ENCODE assay signal across 26 cellular contexts in genomic region chr2:192604295-192604694, GRCh38.
DNase-seq lines count a peak whose midpoint lies in the region; ATAC-seq, FAIRE-seq and TF ChIP-seq lines count a peak whose summit lies in the region.
"Had no signal": no experiment of that assay in that cellular context is flagged by ENCODE, and none has a peak within 500 bp of the region (broad histone marks: within the 10 kb centered on the region; RNA-seq: fewer than 3 reads in every experiment).

No MANE protein-coding gene starts in this region.

- no peaks in the 10 kb centered on the region for H3K79me2 ChIP-seq in H9 (ENCODE audit: insufficient read depth, low read length)

- H3K27me3 ChIP-seq in BE2C (no peaks in the 10 kb centered on the region), H9 (ENCODE audit: insufficient read depth, low read length) (no peaks in the 10 kb centered on the region), small intestine (ENCODE audit: control insufficient read depth in 2 of 2, insufficient read depth in 2 of 2, low read length in 2 of 2) (no peaks in the 10 kb centered on the region)
- H3K27me3 ChIP-seq: BLaER1, left lung had no signal

- no peak for DNase-seq in BE2C
- DNase-seq in H9 = peak; percentile 52
- DNase-seq in WTC11 (ENCODE audit: low spot score) = peak; percentile 25
- no peak for DNase-seq in left colon
- no peak for DNase-seq in sciatic nerve (ENCODE audit: low spot score)
- DNase-seq in NCI-H2029 (lab: John Stamatoyannopoulos, UW) = no peak
- no peak for DNase-seq in small intestine
- DNase-seq: ACHN; anterior cingulate cortex; central memory CD4-positive, alpha-beta T cell; COR-L47; DMS79 treated with DMSO at 0.1 percent for 48 hours; left lung; naive B cell; NCI-H510A; occipital lobe had no signal

- H3K4me1 Mint-ChIP-seq in H9 (no peaks in the 10 kb centered on the region), WTC11 (no peaks in the 10 kb centered on the region)
- H3K4me1 Mint-ChIP-seq: activated naive CD4-positive, alpha-beta T cell treated with anti-CD3 and anti-CD28 coated beads, Interleukin-2, amount 50 U/mL, for 24 hours; IgD-negative memory B cell; naive B cell had no signal

- H3K4me1 ChIP-seq in BE2C (no peaks in the 10 kb centered on the region), H9 (ENCODE audit: insufficient read depth, low read length) (no peaks in the 10 kb centered on the region), small intestine (ENCODE audit: control insufficient read depth in 2 of 2, insufficient read depth in 1 of 2, low read depth in 1 of 2, low read length in 1 of 2) (no peaks in the 10 kb centered on the region)
- H3K4me1 ChIP-seq: BLaER1, left lung had no signal

- no peaks in the 10 kb centered on the region for H3K27me3 Mint-ChIP-seq in H9 (ENCODE audit: low read depth)
- H3K27me3 Mint-ChIP-seq in WTC11 (ENCODE audit: low read depth) = no peaks in the 10 kb centered on the region
- H3K27me3 Mint-ChIP-seq: activated naive CD4-positive, alpha-beta T cell treated with anti-CD3 and anti-CD28 coated beads, Interleukin-2, amount 50 U/mL, for 24 hours; dendritic cell treated with granulocyte-macrophage colony-stimulating factor and Interleukin-4, amounts not matched to agents 40 ng/mL and 50 ng/mL, for 4 days; IgD-negative memory B cell; naive B cell had no signal

- no peak overlapping the region for H2AK5ac ChIP-seq in H9 (ENCODE audit: insufficient read length, low read length)

- no peaks in the 10 kb centered on the region for H3K9me3 Mint-ChIP-seq in H9
- H3K9me3 Mint-ChIP-seq in WTC11 = no peaks in the 10 kb centered on the region
- H3K9me3 Mint-ChIP-seq: activated T-helper 1 cell treated with anti-CD3 and anti-CD28 coated beads, Interleukin-12 subunit alpha, Interleukin-12 subunit beta, Interleukin-2, Interleukin-4 antibody, amounts not matched to agents 30 ng/mL and 10 ng/mL and 1 ng/mL, durations not matched to agents 14 hours and 24 hours and 36 hours; T-helper 2 cell treated with Interferon-gamma antibody and Interleukin-4, amounts not matched to agents 5 μg/mL and 100 μg/mL, for 36 hours had no signal

- H2BK5ac ChIP-seq in H9 (ENCODE audit: insufficient read length, low read length) = no peak overlapping the region

- no peak overlapping the region for H3K18ac ChIP-seq in H9 (ENCODE audit: insufficient read length, low read depth, low read length)

- H3K23me2 ChIP-seq in H9 (ENCODE audit: insufficient read length, low read depth, low read length, poor library complexity, severe bottlenecking) = no peaks in the 10 kb centered on the region

- no CpG with 5 or more reads among the region's 1 CpG for WGBS in H9 (ENCODE audit: extremely low coverage, insufficient read length, low lambda C conversion rate)
- 78 to 100% (median 95%) methylated on average over 1 of the region's 1 CpG for WGBS in small intestine, 3 donors

- H2BK15ac ChIP-seq in H9 (ENCODE audit: low read depth, low read length) = no peak overlapping the region

- H2BK12ac ChIP-seq in H9 (ENCODE audit: insufficient read length, low read depth, low read length) = no peak overlapping the region

- no peak overlapping the region for H2BK20ac ChIP-seq in H9 (ENCODE audit: low read depth, low read length, poor library complexity, severe bottlenecking)

- H3K9ac ChIP-seq in H9 (ENCODE audit: extremely low read depth, insufficient read length, low read length) = no peak overlapping the region
- H3K9ac ChIP-seq: BLaER1 had no signal

- no peaks in the 10 kb centered on the region for H3K36me3 Mint-ChIP-seq in H9 (ENCODE audit: insufficient read depth in 1 of 3, low read depth in 3 of 3)
- no peaks in the 10 kb centered on the region for H3K36me3 Mint-ChIP-seq in WTC11
- H3K36me3 Mint-ChIP-seq: activated naive CD4-positive, alpha-beta T cell treated with anti-CD3 and anti-CD28 coated beads, Interleukin-2, amount 50 U/mL, for 24 hours; IgD-negative memory B cell; naive B cell had no signal

- no peak overlapping the region for H2BK120ac ChIP-seq in H9 (ENCODE audit: low read depth, low read length, poor library complexity, severe bottlenecking)

- H3K27ac ChIP-seq in H9 (ENCODE audit: insufficient read length, low read depth, low read length) (no peak overlapping the region), small intestine (ENCODE audit: low read depth in 1 of 2, low read length in 1 of 2) (no peak overlapping the region)
- H3K27ac ChIP-seq: BLaER1, left lung, SK-N-MC, VCaP had no signal

- H3K9me3 ChIP-seq in BE2C (no peaks in the 10 kb centered on the region; the same call in 1 of the 2 replicates), H9 (ENCODE audit: control insufficient read depth, low read depth, low read length) (no peaks in the 10 kb centered on the region), small intestine (ENCODE audit: control insufficient read depth, low read depth) (no peaks in the 10 kb centered on the region)

- ATAC-seq in WTC11 (peak; percentile 97), left colon (peak; percentile 71), sciatic nerve (no peak), GM21619 (IDR thresholded peaks at IDR 0.05; ENCODE audit: unreplicated experiment) (no peak)
- ATAC-seq: left lung had no signal

- no peaks in the 10 kb centered on the region for H3K79me1 ChIP-seq in H9 (ENCODE audit: insufficient read depth, low read depth, low read length, poor library complexity, severe bottlenecking)

- H3K4me3 ChIP-seq in BE2C (ENCODE audit: low read depth, low read length) = no peak overlapping the region
- no peak overlapping the region for H3K4me3 ChIP-seq in small intestine (ENCODE audit: low read depth in 1 of 2, low read length in 2 of 2)
- H3K4me3 ChIP-seq: BLaER1, left lung, SK-N-MC had no signal

- H4K5ac ChIP-seq in H9 (ENCODE audit: insufficient read length, low read depth, low read length) = no peak overlapping the region

- no peak overlapping the region for H2AFZ ChIP-seq in H9 (ENCODE audit: low read length)

- H3K56ac ChIP-seq in H9 (ENCODE audit: insufficient read length, low read depth, low read length) = no peak overlapping the region

- H4K20me1 ChIP-seq in H9 (ENCODE audit: control insufficient read depth, insufficient read depth, insufficient read length) = no peaks in the 10 kb centered on the region
- H4K20me1 ChIP-seq: BLaER1 had no signal

- no peak overlapping the region for H3K23ac ChIP-seq in H9 (ENCODE audit: insufficient read length, low read depth, low read length)

- CTCF ChIA-PET in WTC11 (lab: Charles Lee) = no interaction called here

- H3K4me2 ChIP-seq in H9 (ENCODE audit: insufficient read depth, insufficient read length, low read length) = no peak overlapping the region
- H3K4me2 ChIP-seq: BLaER1 had no signal

- TF ChIP-seq CTCF in BE2C (IDR thresholded peaks at IDR 0.05; ENCODE audit: low read depth, low read length) (peak; percentile 34), H9 (conservative IDR thresholded peaks at IDR 0.05) (peak; percentile 45; the same call in 2 of the 3 replicates), WTC11 (IDR thresholded peaks at IDR 0.05) (no peak)

- no peak overlapping the region for H4K8ac ChIP-seq in H9 (replicated peaks; ENCODE audit: insufficient read length, low read depth, low read length)

- intact Hi-C loops in left colon (cut with DNase I, micrococcal nuclease) = no loop called here
- intact Hi-C loops in sciatic nerve (cut with DNase I) = no loop called here

- POLR2A ChIA-PET in WTC11 (lab: Charles Lee) = no interaction called here

- H4K91ac ChIP-seq in H9 (ENCODE audit: insufficient read length, low read depth, low read length) = no peak overlapping the region

- H3T11ph ChIP-seq in H9 (ENCODE audit: low read length) = no peak overlapping the region

- FAIRE-seq in small intestine (lab: Jason Lieb, UNC) = no peak
- FAIRE-seq: GM19239 had no signal

- H3K36me3 ChIP-seq in BE2C = no peaks in the 10 kb centered on the region
- H3K36me3 ChIP-seq in small intestine (ENCODE audit: control insufficient read depth in 2 of 2, insufficient read depth in 2 of 2, low read length in 2 of 2) = no peaks in the 10 kb centered on the region
- H3K36me3 ChIP-seq: BLaER1, left lung had no signal

- H3K4me3 Mint-ChIP-seq in H9 (no peak overlapping the region), WTC11 (no peak overlapping the region)
- H3K4me3 Mint-ChIP-seq: activated naive CD4-positive, alpha-beta T cell treated with anti-CD3 and anti-CD28 coated beads, Interleukin-2, amount 50 U/mL, for 24 hours; activated T-helper 1 cell treated with anti-CD3 and anti-CD28 coated beads, Interleukin-12 subunit alpha, Interleukin-12 subunit beta, Interleukin-2, Interleukin-4 antibody, amounts not matched to agents 30 ng/mL and 10 ng/mL and 1 ng/mL, durations not matched to agents 14 hours and 24 hours and 36 hours; dendritic cell treated with granulocyte-macrophage colony-stimulating factor and Interleukin-4, amounts not matched to agents 40 ng/mL and 50 ng/mL, for 4 days; IgD-negative memory B cell; naive B cell; T-helper 2 cell treated with Interferon-gamma antibody and Interleukin-4, amounts not matched to agents 5 μg/mL and 100 μg/mL, for 36 hours had no signal

- no peak overlapping the region for H3K4ac ChIP-seq in H9 (ENCODE audit: low read depth, low read length)

- H3K14ac ChIP-seq in H9 (ENCODE audit: insufficient read depth, low read length) = no peak overlapping the region

- H3K27ac Mint-ChIP-seq in H9 = no peak overlapping the region
- H3K27ac Mint-ChIP-seq in WTC11 = no peak overlapping the region
- H3K27ac Mint-ChIP-seq: activated naive CD4-positive, alpha-beta T cell treated with anti-CD3 and anti-CD28 coated beads, Interleukin-2, amount 50 U/mL, for 24 hours; activated T-helper 1 cell treated with anti-CD3 and anti-CD28 coated beads, Interleukin-12 subunit alpha, Interleukin-12 subunit beta, Interleukin-2, Interleukin-4 antibody, amounts not matched to agents 30 ng/mL and 10 ng/mL and 1 ng/mL, durations not matched to agents 14 hours and 24 hours and 36 hours; dendritic cell treated with granulocyte-macrophage colony-stimulating factor and Interleukin-4, amounts not matched to agents 40 ng/mL and 50 ng/mL, for 4 days; IgD-negative memory B cell; T-helper 2 cell treated with Interferon-gamma antibody and Interleukin-4, amounts not matched to agents 5 μg/mL and 100 μg/mL, for 36 hours had no signal

TF ChIP-seq in WTC11, 78 proteins besides CTCF, POLR2A, EP300 and RAD21 (continues in another document):
- no peak for TF ChIP-seq JAZF1 (CRISPR knock-in tag; IDR thresholded peaks at IDR 0.05)
- no peak for TF ChIP-seq NFATC4 (CRISPR knock-in tag; IDR thresholded peaks at IDR 0.05)
- TF ChIP-seq ZNF396 (CRISPR knock-in tag; IDR thresholded peaks at IDR 0.05; ENCODE audit: borderline replicate concordance) = no peak

Comparison
In these comparisons a context has a peak if more than half of its experiments do, and no peak if none do; other contexts are left out.
1. DNase-seq: peak in H9 (single experiment) and WTC11 (single experiment); none in BE2C (single experiment), left colon (0 of 2), sciatic nerve (single experiment), NCI-H2029 (single experiment) and small intestine (single experiment).
2. ATAC-seq: peak in WTC11 (single experiment) and left colon (single experiment); none in sciatic nerve (single experiment) and GM21619 (single experiment).